8 cellular contexts compared by ENCODE assay signal in the genomic region with DNA sequence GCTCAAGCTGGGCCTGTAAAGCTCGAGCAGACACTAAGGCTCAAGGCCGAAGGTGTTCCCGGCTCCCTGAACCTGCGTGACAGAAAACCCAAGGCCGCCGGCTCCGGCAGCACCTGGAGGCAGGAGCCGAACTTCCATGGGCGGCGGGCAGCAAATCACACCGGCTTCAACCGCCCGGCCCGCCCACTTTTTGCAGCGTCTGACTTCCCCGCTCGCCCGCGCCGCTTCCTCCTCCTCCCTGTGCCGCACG. TPM values are rescaled to one million over a fixed set of nuclear protein-coding genes. Genes with fewer than 3 reads are reported as not detected.
A peak's percentile ranks its signal among the peaks of the same experiment; 100 is the strongest.
DNase-seq lines count a peak whose midpoint lies in the region; ATAC-seq and TF ChIP-seq lines count a peak whose summit lies in the region.

No MANE protein-coding gene starts in this region.

- peak overlapping the region; percentile 74 for H3K4me3 ChIP-seq in WI38 (ENCODE audit: low read depth, low read length)
- H3K4me3 ChIP-seq in breast epithelium: peak overlapping the region; percentile 66 to 98 (median 82)

- no peaks in the 10 kb centered on the region for H3K27me3 ChIP-seq in breast epithelium

- peak; percentile 56 for ATAC-seq in GM18502 (IDR thresholded peaks at IDR 0.05; ENCODE audit: poor library complexity, unreplicated experiment)
- peak; percentile 29 for ATAC-seq in HG03039 (IDR thresholded peaks at IDR 0.05; ENCODE audit: unreplicated experiment)

- H3K4me1 ChIP-seq in breast epithelium: no peaks in the 10 kb centered on the region

- TF ChIP-seq POLR2A in breast epithelium (IDR thresholded peaks at IDR 0.05): no peak

- peak overlapping the region; percentile 95 to 97 for H3K27ac ChIP-seq in breast epithelium

- TF ChIP-seq CTCF in WI38 (IDR thresholded peaks at IDR 0.05; ENCODE audit: low read depth, low read length) (no peak), breast epithelium (IDR thresholded peaks at IDR 0.05) (no peak)

- no peaks in the 10 kb centered on the region for H3K36me3 ChIP-seq in breast epithelium

- H3K9me3 ChIP-seq in breast epithelium: no peaks in the 10 kb centered on the region

- peak; percentile 51 for DNase-seq in NCI-H2107 (lab: John Stamatoyannopoulos, UW)
- DNase-seq in breast epithelium (ENCODE audit: low spot score in 2 of 2): peak; percentile 75 to 90
- DNase-seq in iris pigment epithelial cell (ENCODE audit: low read depth): peak; percentile 84
- peak; percentile 84 for DNase-seq in stimulated activated CD4-positive, alpha-beta T cell treated with anti-CD3 and anti-CD28 coated beads, Interleukin-12 subunit alpha, Interleukin-12 subunit beta, amount 100 ng/mL, for 4 hours
- no peak for DNase-seq in foreskin melanocyte

- intact Hi-C loops in breast epithelium (cut with DNase I; ENCODE audit: low total_unique reads): no loop called here

RNA-seq across cellular contexts. Expression of gene NSD2, which starts 0.9 kb away (rescaled TPM):
- 10 to 100 TPM; 24.6 to 36.7 (median 30.8) TPM for total RNA-seq in breast epithelium

RNA-seq across cellular contexts. Expression of gene LETM1, which starts 14.3 kb away (rescaled TPM):
- 10 to 100 TPM; 31.0 to 42.9 (median 32.5) TPM for total RNA-seq in breast epithelium
